Comparison of ENCODE assay signal across 10 cellular contexts in genomic region chr22:49670610-49671330, GRCh38.
DNase-seq lines count a peak whose midpoint lies in the region; ATAC-seq and TF ChIP-seq lines count a peak whose summit lies in the region.
"Had no signal": no experiment of that assay in that cellular context is flagged by ENCODE, and none has a peak within 500 bp of the region (broad histone marks: within the 10 kb centered on the region; RNA-seq: fewer than 3 reads in every experiment).

No MANE protein-coding gene starts in this region.

- H3K27me3 Mint-ChIP-seq in activated naive CD8-positive, alpha-beta T cell treated with anti-CD3 and anti-CD28 coated beads, Interleukin-2, amount 10 ng/mL, durations not matched to agents 7 days and 5 days, result peaks cover 47% of the 10 kb centered on the region
- H3K27me3 Mint-ChIP-seq in mesothelial cell of epicardium (ENCODE audit: low read depth), result peaks cover 81% of the 10 kb centered on the region

- H3K4me1 Mint-ChIP-seq in activated naive CD8-positive, alpha-beta T cell treated with anti-CD3 and anti-CD28 coated beads, Interleukin-2, amount 10 ng/mL, durations not matched to agents 7 days and 5 days, result peaks cover 17% of the 10 kb centered on the region
- peaks cover 8% of the 10 kb centered on the region for H3K4me1 Mint-ChIP-seq in mesothelial cell of epicardium

- H3K36me3 Mint-ChIP-seq in activated naive CD8-positive, alpha-beta T cell treated with anti-CD3 and anti-CD28 coated beads, Interleukin-2, amount 10 ng/mL, durations not matched to agents 7 days and 5 days, result no peaks in the 10 kb centered on the region
- H3K36me3 Mint-ChIP-seq in mesothelial cell of epicardium, result no peaks in the 10 kb centered on the region

- ATAC-seq in activated naive CD8-positive, alpha-beta T cell treated with anti-CD3 and anti-CD28 coated beads, Interleukin-2, amount 10 ng/mL, durations not matched to agents 7 days and 5 days (ENCODE audit: low read depth), result peak; percentile 61
- ATAC-seq in GM18505 (IDR thresholded peaks at IDR 0.05; ENCODE audit: unreplicated experiment), result no peak

- POLR2A ChIA-PET in activated naive CD8-positive, alpha-beta T cell treated with anti-CD3 and anti-CD28 coated beads, Interleukin-2, amount 10 ng/mL, durations not matched to agents 7 days and 5 days (lab: Charles Lee), result no interaction called here

- no peak for TF ChIP-seq POLR2A in GM18505 (IDR thresholded peaks at IDR 0.05; ENCODE audit: borderline replicate concordance, extremely low read depth, insufficient read depth, insufficient read length)

- no peaks in the 10 kb centered on the region for H3K9me3 Mint-ChIP-seq in activated naive CD8-positive, alpha-beta T cell treated with anti-CD3 and anti-CD28 coated beads, Interleukin-2, amount 10 ng/mL, durations not matched to agents 7 days and 5 days
- no peaks in the 10 kb centered on the region for H3K9me3 Mint-ChIP-seq in mesothelial cell of epicardium

- DNase-seq in activated naive CD4-positive, alpha-beta T cell treated with Interleukin-2 at 50 U/mL for 16 hours, result peak; percentile 34
- no peak for DNase-seq in activated naive CD4-positive, alpha-beta T cell (lab: John Stamatoyannopoulos, UW)
- peak; percentile 56 for DNase-seq in activated naive CD8-positive, alpha-beta T cell treated with anti-CD3 and anti-CD28 coated beads, Interleukin-2, amount 10 ng/mL, durations not matched to agents 7 days and 5 days
- DNase-seq in mesothelial cell of epicardium (ENCODE audit: low spot score in 2 of 2, unreplicated experiment in 2 of 2) (no peak), ureter (ENCODE audit: low spot score) (peak; percentile 44), middle frontal gyrus (ENCODE audit: extremely low spot score, low spot score) (no peak)
- DNase-seq in effector CD4-positive, alpha-beta T cell, result no peak
- DNase-seq: COR-L47, NCI-H1694 had no signal

- TF ChIP-seq CTCF in mesothelial cell of epicardium (IDR thresholded peaks at IDR 0.05; ENCODE audit: unreplicated experiment), result no peak

- H3K27ac Mint-ChIP-seq in activated naive CD8-positive, alpha-beta T cell treated with anti-CD3 and anti-CD28 coated beads, Interleukin-2, amount 10 ng/mL, durations not matched to agents 7 days and 5 days, result no peak overlapping the region
- no peak overlapping the region for H3K27ac Mint-ChIP-seq in mesothelial cell of epicardium

- peak overlapping the region; percentile 74 for H3K4me3 Mint-ChIP-seq in activated naive CD8-positive, alpha-beta T cell treated with anti-CD3 and anti-CD28 coated beads, Interleukin-2, amount 10 ng/mL, durations not matched to agents 7 days and 5 days
- H3K4me3 Mint-ChIP-seq in mesothelial cell of epicardium, result peak overlapping the region; percentile 40

Comparison
In these comparisons a context has a peak if more than half of its experiments do, and no peak if none do; other contexts are left out.
1. DNase-seq: peak in activated naive CD4-positive, alpha-beta T cell treated with Interleukin-2 at 50 U/mL for 16 hours (single experiment), activated naive CD8-positive, alpha-beta T cell treated with anti-CD3 and anti-CD28 coated beads, Interleukin-2, amount 10 ng/mL, durations not matched to agents 7 days and 5 days (single experiment) and ureter (single experiment); none in activated naive CD4-positive, alpha-beta T cell (0 of 4), mesothelial cell of epicardium (0 of 2), effector CD4-positive, alpha-beta T cell (single experiment) and middle frontal gyrus (single experiment).